8 cellular contexts compared by ENCODE assay signal in genomic region chr22:36368359-36368983, GRCh38. TPM values are rescaled to one million over a fixed set of nuclear protein-coding genes. Genes with fewer than 3 reads are reported as not detected.
A peak's percentile ranks its signal among the peaks of the same experiment; 100 is the strongest.
DNase-seq lines count a peak whose midpoint lies in the region; ATAC-seq, FAIRE-seq and TF ChIP-seq lines count a peak whose summit lies in the region.

No MANE protein-coding gene starts in this region.

- ATAC-seq in esophagus mucosa = no peak

- H3K4me2 ChIP-seq in H1 (ENCODE audit: insufficient read depth in 1 of 2, low read depth in 2 of 2, low read length in 2 of 2) = peak overlapping the region; percentile 61 to 65

- peaks cover 20 to 97% of the 10 kb centered on the region in 2 experiments for H3K79me2 ChIP-seq in H1 (ENCODE audit: control insufficient read depth in 1 of 2, insufficient read depth in 2 of 2, low read length in 2 of 2)

- peak overlapping the region; percentile 98 for H3K18ac ChIP-seq in H1 (ENCODE audit: extremely low read depth, low read length)

- peak overlapping the region in 1 of 4 experiments; percentile 44; a peak in 3 of 8 replicates for H3K4me3 ChIP-seq in H1 (ENCODE audit: extremely low read depth in 1 of 4, insufficient read depth in 2 of 4, low read depth in 3 of 4, low read length in 4 of 4)
- no peak overlapping the region for H3K4me3 ChIP-seq in mucosa of stomach (ENCODE audit: low read length)

- peak overlapping the region; percentile 100 for H2BK5ac ChIP-seq in H1 (ENCODE audit: low read depth, low read length)

- H3K56ac ChIP-seq in H1 (replicated peaks; ENCODE audit: insufficient read length, low read depth, low read length) = peak overlapping the region; percentile 52

- TF ChIP-seq CTCF in GM10266 (IDR thresholded peaks at IDR 0.05; ENCODE audit: control insufficient read depth, insufficient read depth, low read depth, missing control alignments) = peak; percentile 13
- TF ChIP-seq CTCF in H1 (IDR thresholded peaks at IDR 0.05; ENCODE audit: control extremely low read depth in 1 of 3, insufficient read depth in 1 of 3, low read depth in 1 of 3, low read length in 3 of 3) = peak; percentile 2 to 35 (median 19); a peak in 2 of 4 replicates

- H3K27me3 ChIP-seq in H1 (replicated peaks in 1 of 4; ENCODE audit: control insufficient read depth in 3 of 4, extremely low read depth in 1 of 4, insufficient read depth in 3 of 4, low read length in 3 of 4) = no peaks in the 10 kb centered on the region
- no peaks in the 10 kb centered on the region for H3K27me3 ChIP-seq in mucosa of stomach (ENCODE audit: control insufficient read depth, insufficient read depth, low read length)

- H3K4ac ChIP-seq in H1 (replicated peaks; ENCODE audit: insufficient read length, low read depth, low read length) = peak overlapping the region; percentile 95

- H3K23ac ChIP-seq in H1 (ENCODE audit: insufficient read length) = no peak overlapping the region

- H3K79me1 ChIP-seq in H1 (ENCODE audit: low read depth, low read length) = peaks cover 29% of the 10 kb centered on the region

- 25% methylated on average over 13 of the region's 13 CpGs; no CpG with 5 or more reads in 1 of the 2 experiments for WGBS in H1 (ENCODE audit: extremely low coverage in 1 of 2, insufficient coverage in 1 of 2, insufficient read length in 1 of 2, insufficient replicate concordance in 2 of 2, low coverage in 1 of 2, low lambda C conversion rate in 2 of 2, missing lambda C conversion rate in 1 of 2), 2 experiments

- H2AFZ ChIP-seq in H1 (ENCODE audit: low read length) = no peak overlapping the region

- peak overlapping the region; percentile 99 for H2AK5ac ChIP-seq in H1 (ENCODE audit: low read depth, low read length)

- TF ChIP-seq EP300 in H1 (IDR thresholded peaks at IDR 0.05; ENCODE audit: borderline replicate concordance in 1 of 2, low read depth in 2 of 2, low read length in 2 of 2) = peak in 1 of 2 experiments; percentile 92; a peak in 1 of 3 replicates

- no peaks in the 10 kb centered on the region for H3K9me3 ChIP-seq in H1 (ENCODE audit: insufficient read depth in 2 of 2, low read depth in 1 of 2, low read length in 1 of 2)
- H3K9me3 ChIP-seq in mucosa of stomach (ENCODE audit: control insufficient read depth, low read length) = no peaks in the 10 kb centered on the region

- H2BK15ac ChIP-seq in H1 (ENCODE audit: low read length) = peak overlapping the region; percentile 93

- peak overlapping the region; percentile 75; the same call in 1 of the 2 replicates for H4K8ac ChIP-seq in H1 (ENCODE audit: extremely low read depth, insufficient read depth, low read length)

- peaks cover 3 to 23% of the 10 kb centered on the region in 2 experiments for H4K20me1 ChIP-seq in H1 (replicated peaks in 1 of 2; ENCODE audit: control insufficient read depth in 1 of 2, insufficient read depth in 2 of 2, low read length in 2 of 2)

- no peaks in the 10 kb centered on the region for H3K23me2 ChIP-seq in H1 (ENCODE audit: low read depth, low read length)

- CTCF ChIA-PET in H1 (lab: Charles Lee; ENCODE audit: partially characterized antibody) = interaction anchor here (0.9 to 2.8 kb wide), 6 partner anchors 16 to 118 kb away, joined by 3 to 9 read pairs (median 4); no protein-coding TSS in a partner anchor
- CTCF ChIA-PET in HEK293T (lab: Yijun Ruan, JAX) = no interaction called here

- H3K27ac ChIP-seq in H1 (ENCODE audit: low read depth, low read length) = peak overlapping the region; percentile 93

- peak overlapping the region; percentile 93 for H2BK120ac ChIP-seq in H1 (replicated peaks; ENCODE audit: low read depth, low read length)

- H3K36me3 ChIP-seq in H1 (ENCODE audit: control insufficient read depth in 2 of 4, insufficient read depth in 4 of 4, low read length in 3 of 4) = no peaks in the 10 kb centered on the region
- H3K36me3 ChIP-seq in mucosa of stomach (ENCODE audit: control insufficient read depth, insufficient read depth, low read length) = no peaks in the 10 kb centered on the region

- no peak for TF ChIP-seq POLR2A in H1 (IDR thresholded peaks at IDR 0.05; ENCODE audit: control extremely low read depth in 1 of 2, low read depth in 2 of 2, low read length in 2 of 2)

- peak; percentile 27 to 49 for TF ChIP-seq RAD21 in H1 (IDR thresholded peaks at IDR 0.05 in 1 of 2, conservative IDR thresholded peaks at IDR 0.05 in 1 of 2; ENCODE audit: low read depth in 2 of 2, low read length in 2 of 2)

- POLR2A ChIA-PET in H1 (lab: Charles Lee; ENCODE audit: partially characterized antibody) (interaction anchor here (0.7 to 16.5 kb wide), 9 partner anchors 9 to 87 kb away, joined by 3 to 263 read pairs (median 6); partner anchors contain the start of gene MYH9), HEK293T (lab: Yijun Ruan, JAX) (no interaction called here)

- peak overlapping the region; percentile 95 for H2BK20ac ChIP-seq in H1 (ENCODE audit: low read length)

- H3K9ac ChIP-seq in H1 (replicated peaks in 1 of 4; ENCODE audit: extremely low read depth in 1 of 4, low read depth in 3 of 4, low read length in 3 of 4) (peak overlapping the region in 3 of 4 experiments; percentile 46 to 61 (median 59); a peak in 5 of 7 replicates), mucosa of stomach (ENCODE audit: low read length) (peak overlapping the region; percentile 58)

- H4K91ac ChIP-seq in H1 (replicated peaks; ENCODE audit: insufficient read length, low read length) = peak overlapping the region; percentile 100

- DNase-seq in GM10266 (ENCODE audit: extremely low spot score) (no peak), SK-N-DZ (ENCODE audit: low spot score) (peak; percentile 65), H1 (ENCODE audit: low read depth in 1 of 2, low spot score in 2 of 2) (peak in 1 of 2 experiments; percentile 73), SIG-M5 treated with dmso at 0.1 percent for 504 hours (lab: John Stamatoyannopoulos, UW; ENCODE audit: unreplicated experiment) (no peak), HEK293T (ENCODE audit: extremely low spot score) (no peak)
- DNase-seq in activated CD4-positive, CD25-positive, alpha-beta regulatory T cell (lab: John Stamatoyannopoulos, UW) = no peak

- H2BK12ac ChIP-seq in H1 (ENCODE audit: low read depth, low read length) = peak overlapping the region; percentile 100

- H4K5ac ChIP-seq in H1 (ENCODE audit: insufficient read length, low read depth, low read length) = peak overlapping the region; percentile 82

- FAIRE-seq in H1 (lab: Jason Lieb, UNC) = peak; percentile 50

- H3K14ac ChIP-seq in H1 (ENCODE audit: insufficient read length) = no peak overlapping the region

- H3K4me1 ChIP-seq in H1 (replicated peaks in 1 of 4; ENCODE audit: control insufficient read depth in 3 of 4, insufficient read depth in 4 of 4, low read length in 3 of 4) (peaks cover 45 to 67% (median 61%) of the 10 kb centered on the region in 4 experiments), mucosa of stomach (ENCODE audit: control insufficient read depth, insufficient read depth, low read length) (peaks cover 94% of the 10 kb centered on the region)

TF ChIP-seq in H1, 55 proteins besides CTCF, POLR2A, EP300 and RAD21 (continues in another document):
- TF ChIP-seq CHD1 (IDR thresholded peaks at IDR 0.05; ENCODE audit: low read depth, low read length) (no peak), SIN3A (conservative IDR thresholded peaks at IDR 0.05 in 1 of 2, IDR thresholded peaks at IDR 0.05 in 1 of 2; ENCODE audit: low read depth in 1 of 2, low read length in 2 of 2) (peak in 1 of 2 experiments; percentile 68; a peak in 1 of 4 replicates), GABPA (IDR thresholded peaks at IDR 0.05; ENCODE audit: borderline replicate concordance, insufficient read depth, low read length) (no peak), TAF1 (IDR thresholded peaks at IDR 0.05; ENCODE audit: low read depth, low read length) (peak; percentile 36; the same call in 1 of the 2 replicates), CEBPB (IDR thresholded peaks at IDR 0.05; ENCODE audit: low read depth, low read length) (no peak), TEAD4 (IDR thresholded peaks at IDR 0.05; ENCODE audit: low read depth, low read length) (peak; percentile 98), CBX5 (IDR thresholded peaks at IDR 0.05; ENCODE audit: low read depth, low read length) (no peak), ATF3 (IDR thresholded peaks at IDR 0.05; ENCODE audit: insufficient read depth, low read depth, low read length) (no peak)

TF ChIP-seq in HEK293T, 16 proteins besides CTCF, POLR2A, EP300 and RAD21 (continues in another document):
- TF ChIP-seq ELF4 (IDR thresholded peaks at IDR 0.05) = no peak
- no peak for TF ChIP-seq L3MBTL2 (conservative IDR thresholded peaks at IDR 0.05)
- TF ChIP-seq FOXK2 (IDR thresholded peaks at IDR 0.05) = no peak
- TF ChIP-seq BHLHE40 (IDR thresholded peaks at IDR 0.05; ENCODE audit: borderline replicate concordance) = no peak
- TF ChIP-seq LEF1 (IDR thresholded peaks at IDR 0.05; ENCODE audit: borderline replicate concordance) = no peak
- TF ChIP-seq FOXM1 (IDR thresholded peaks at IDR 0.05; ENCODE audit: borderline replicate concordance) = no peak
- no peak for TF ChIP-seq HDGF (IDR thresholded peaks at IDR 0.05; ENCODE audit: borderline replicate concordance)
- TF ChIP-seq, protein P1, sequence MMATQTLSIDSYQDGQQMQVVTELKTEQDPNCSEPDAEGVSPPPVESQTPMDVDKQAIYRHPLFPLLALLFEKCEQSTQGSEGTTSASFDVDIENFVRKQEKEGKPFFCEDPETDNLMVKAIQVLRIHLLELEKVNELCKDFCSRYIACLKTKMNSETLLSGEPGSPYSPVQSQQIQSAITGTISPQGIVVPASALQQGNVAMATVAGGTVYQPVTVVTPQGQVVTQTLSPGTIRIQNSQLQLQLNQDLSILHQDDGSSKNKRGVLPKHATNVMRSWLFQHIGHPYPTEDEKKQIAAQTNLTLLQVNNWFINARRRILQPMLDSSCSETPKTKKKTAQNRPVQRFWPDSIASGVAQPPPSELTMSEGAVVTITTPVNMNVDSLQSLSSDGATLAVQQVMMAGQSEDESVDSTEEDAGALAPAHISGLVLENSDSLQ (IDR thresholded peaks at IDR 0.05) = no peak
- no peak for TF ChIP-seq ARNT (IDR thresholded peaks at IDR 0.05)
- TF ChIP-seq TARDBP (IDR thresholded peaks at IDR 0.05) = no peak
- TF ChIP-seq ZNF384 (IDR thresholded peaks at IDR 0.05) = no peak
- TF ChIP-seq NFRKB (IDR thresholded peaks at IDR 0.05) = no peak
- no peak for TF ChIP-seq SP1 (IDR thresholded peaks at IDR 0.05)
- no peak for TF ChIP-seq SUZ12 (IDR thresholded peaks at IDR 0.05)

RNA-seq across cellular contexts. Expression of gene MYH9, which starts 19.3 kb away (rescaled TPM):
- polyA plus RNA-seq in SK-N-DZ (2014; cell fraction: cytosol; rRNA removed) = 23.5 and 30.9 TPM in 2 replicates
- 19.9 and 23.2 TPM in 2 replicates for polyA plus RNA-seq in SK-N-DZ (2014; cell fraction: nucleus; rRNA removed)
- total RNA-seq in H1 (2021; fragmentation: NEBNext Ultra II Directional; extraction: Animal tissue kit (Norgen Biotek cat#: 25700)) = 295 and 322 TPM in 2 replicates
- polyA plus RNA-seq in H1 (2011; rRNA removed) = 24.9 and 37.2 TPM in 2 replicates
- polyA plus RNA-seq in H1 (2011; cell fraction: cytosol; rRNA removed) = 53.6 TPM
- polyA plus RNA-seq in H1 (2011; cell fraction: nucleus; rRNA removed) = 110 TPM
- polyA plus RNA-seq in H1 (2012, experiment 1 of 2) = 140 to 212 TPM (median 199 TPM) in 4 replicates
- polyA plus RNA-seq in H1 (2012, experiment 2 of 2) = 59.9 TPM
- polyA plus RNA-seq in H1 (2013, experiment 1 of 2) = 89.1 TPM
- polyA plus RNA-seq in H1 (2013, experiment 2 of 2) = 76.1 TPM
- polyA minus RNA-seq in H1 (2011; rRNA and poly(A)+ RNA removed) = 273 and 366 TPM in 2 replicates
- 92.9 TPM for polyA minus RNA-seq in H1 (2011; cell fraction: cytosol; rRNA and poly(A)+ RNA removed)
- polyA minus RNA-seq in H1 (2011; cell fraction: nucleus; rRNA and poly(A)+ RNA removed) = 95.2 TPM
- 487 TPM for total RNA-seq in esophagus mucosa
